ENCODE assay signal across 11 cellular contexts in genomic region chr3:66405701-66406091, GRCh38.
DNase-seq lines count a peak whose midpoint lies in the region; ATAC-seq and TF ChIP-seq lines count a peak whose summit lies in the region.
"Had no signal": no experiment of that assay in that cellular context is flagged by ENCODE, and none has a peak within 500 bp of the region (broad histone marks: within the 10 kb centered on the region; RNA-seq: fewer than 3 reads in every experiment).

No MANE protein-coding gene starts in this region.

- H3K9ac ChIP-seq in subcutaneous abdominal adipose tissue (ENCODE audit: low read length in 5 of 5), result peak overlapping the region in 1 of 5 donors; percentile 30

- no peaks in the 10 kb centered on the region for H3K27me3 ChIP-seq in subcutaneous abdominal adipose tissue (ENCODE audit: control insufficient read depth in 5 of 5, insufficient read depth in 4 of 5, low read length in 5 of 5)
- no peaks in the 10 kb centered on the region for H3K27me3 ChIP-seq in CD4-positive, alpha-beta memory T cell (ENCODE audit: insufficient read depth, low read length)

- H3K9me3 Mint-ChIP-seq in brain, result no peaks in the 10 kb centered on the region
- H3K9me3 Mint-ChIP-seq in CD4-positive, alpha-beta memory T cell, result no peaks in the 10 kb centered on the region

- no peak for TF ChIP-seq CTCF in brain (conservative IDR thresholded peaks at IDR 0.05)

- POLR2A ChIA-PET in CD4-positive, alpha-beta memory T cell (lab: Charles Lee; ENCODE audit: partially characterized antibody), result interaction anchor here (1.7 kb wide), 1 partner anchor 11 kb away, joined by 5 read pairs; no protein-coding TSS in a partner anchor

- CTCF ChIA-PET in CD4-positive, alpha-beta memory T cell (lab: Charles Lee; ENCODE audit: partially characterized antibody), result interaction anchor here (1.9 to 7.8 kb wide), 7 partner anchors 28 to 414 kb away, joined by 4 to 187 read pairs (median 23); no protein-coding TSS in a partner anchor

- H3K27ac Mint-ChIP-seq in brain, result peak overlapping the region in 3 of 5 experiments; percentile 83 to 92 (median 87)
- H3K27ac Mint-ChIP-seq in CD4-positive, alpha-beta memory T cell, result no peak overlapping the region

- H3K9me3 ChIP-seq in subcutaneous abdominal adipose tissue (ENCODE audit: control insufficient read depth in 5 of 5, low read length in 5 of 5), result no peaks in the 10 kb centered on the region
- no peaks in the 10 kb centered on the region for H3K9me3 ChIP-seq in CD4-positive, alpha-beta memory T cell (ENCODE audit: control insufficient read depth in 1 of 2, low read length in 2 of 2)

- H3K4me3 ChIP-seq in subcutaneous abdominal adipose tissue (ENCODE audit: low read depth in 1 of 5, low read length in 5 of 5), result no peak overlapping the region
- no peak overlapping the region for H3K4me3 ChIP-seq in CD4-positive, alpha-beta memory T cell (ENCODE audit: low read length in 2 of 2)

- intact Hi-C loops in CD4-positive, alpha-beta memory T cell (cut with micrococcal nuclease), result loop anchor here (5.0 kb wide), 1 partner anchor 77 kb away; no protein-coding TSS in a partner anchor

- no peak overlapping the region for H3K4me3 Mint-ChIP-seq in brain
- H3K4me3 Mint-ChIP-seq in CD4-positive, alpha-beta memory T cell, result no peak overlapping the region

- DNase-seq in HS-5 (ENCODE audit: low read depth) (peak; percentile 69), hypothalamus (lab: John Stamatoyannopoulos, UW) (peak in 32 of 51 donors; percentile 22 to 86 (median 54))
- no peak for DNase-seq in stimulated activated CD4-positive, alpha-beta T cell treated with anti-CD3 and anti-CD28 coated beads, Interleukin-4, amount 100 ng/mL, for 4 hours
- DNase-seq in CD4-positive, alpha-beta memory T cell, result no peak
- DNase-seq in activated effector memory CD4-positive, alpha-beta T cell treated with Interleukin-2 at 50 U/mL for 16 hours, result no peak
- DNase-seq: DND-41; left colon; stimulated activated naive CD4-positive, alpha-beta T cell treated with Interleukin-2 at 50 U/mL for 16 hours had no signal

- H3K36me3 Mint-ChIP-seq in brain, result peaks cover 70% of the 10 kb centered on the region
- H3K36me3 Mint-ChIP-seq in CD4-positive, alpha-beta memory T cell, result peaks cover 44 to 71% of the 10 kb centered on the region in 2 donors

- H3K27me3 Mint-ChIP-seq in brain, result no peaks in the 10 kb centered on the region
- no peaks in the 10 kb centered on the region for H3K27me3 Mint-ChIP-seq in CD4-positive, alpha-beta memory T cell

- peaks cover 10 to 45% (median 36%) of the 10 kb centered on the region in 5 donors for H3K4me1 ChIP-seq in subcutaneous abdominal adipose tissue (ENCODE audit: control insufficient read depth in 5 of 5, insufficient read depth in 5 of 5, low read length in 5 of 5)
- H3K4me1 ChIP-seq in CD4-positive, alpha-beta memory T cell (ENCODE audit: insufficient read depth, low read length), result no peaks in the 10 kb centered on the region

- peaks cover 0 to 76% (median 51%) of the 10 kb centered on the region in 5 donors for H3K36me3 ChIP-seq in subcutaneous abdominal adipose tissue (ENCODE audit: control insufficient read depth in 5 of 5, insufficient read depth in 5 of 5, low read length in 5 of 5)
- peaks cover 75% of the 10 kb centered on the region for H3K36me3 ChIP-seq in CD4-positive, alpha-beta memory T cell (ENCODE audit: insufficient read depth, low read length)

- H3K27ac ChIP-seq in subcutaneous abdominal adipose tissue (ENCODE audit: low read depth, low read length), result peak overlapping the region; percentile 72
- H3K27ac ChIP-seq in CD4-positive, alpha-beta memory T cell (ENCODE audit: low read depth, low read length), result no peak overlapping the region

- no peak for ATAC-seq in GM19463 (IDR thresholded peaks at IDR 0.05; ENCODE audit: unreplicated experiment)
- ATAC-seq: left colon had no signal

- peaks cover 92% of the 10 kb centered on the region for H3K4me1 Mint-ChIP-seq in brain
- peaks cover 0 to 6% (median 2%) of the 10 kb centered on the region in 4 donors for H3K4me1 Mint-ChIP-seq in CD4-positive, alpha-beta memory T cell

Comparison
In these comparisons a context has a peak if more than half of its experiments do, and no peak if none do; other contexts are left out.
1. DNase-seq: peak in HS-5 (single experiment) and hypothalamus (32 of 51); none in stimulated activated CD4-positive, alpha-beta T cell treated with anti-CD3 and anti-CD28 coated beads, Interleukin-4, amount 100 ng/mL, for 4 hours (0 of 2), CD4-positive, alpha-beta memory T cell (0 of 5) and activated effector memory CD4-positive, alpha-beta T cell treated with Interleukin-2 at 50 U/mL for 16 hours (single experiment).
2. H3K27ac Mint-ChIP-seq: peak in brain (3 of 5); none in CD4-positive, alpha-beta memory T cell (0 of 7).